ENCODE assay signal across 17 cellular contexts in genomic region chr12:124868252-124868965, GRCh38. TPM values are rescaled to one million over a fixed set of nuclear protein-coding genes. Genes with fewer than 3 reads are reported as not detected.
DNase-seq lines count a peak whose midpoint lies in the region; ATAC-seq, FAIRE-seq and TF ChIP-seq lines count a peak whose summit lies in the region.
"Had no signal": no experiment of that assay in that cellular context is flagged by ENCODE, and none has a peak within 500 bp of the region (broad histone marks: within the 10 kb centered on the region; RNA-seq: fewer than 3 reads in every experiment).

No MANE protein-coding gene starts in this region.

- H3K36me3 Mint-ChIP-seq in neural progenitor cell, result no peaks in the 10 kb centered on the region
- H3K36me3 Mint-ChIP-seq: CD4-positive, alpha-beta memory T cell had no signal

- no peak for TF ChIP-seq EP300 in GM12878 (IDR thresholded peaks at IDR 0.05; ENCODE audit: borderline replicate concordance in 1 of 2, control insufficient read depth in 1 of 2, low read depth in 2 of 2, low read length in 2 of 2)

- CTCF ChIA-PET in GM12878 (lab: Yijun Ruan, JAX), result interaction anchor here (2.4 kb wide), 1 partner anchor 38 kb away, joined by 6 read pairs; no protein-coding TSS in a partner anchor

- SMC1A ChIA-PET in GM12878 (lab: Charles Lee; ENCODE audit: uncharacterized antibody, unreplicated experiment), result no interaction called here

- H3F3A ChIP-seq in neural progenitor cell (ENCODE audit: low read depth), result peaks cover 9% of the 10 kb centered on the region

- peaks cover 6% of the 10 kb centered on the region for H3K9me3 Mint-ChIP-seq in neural progenitor cell
- H3K9me3 Mint-ChIP-seq: activated T-helper 1 cell treated with anti-CD3 and anti-CD28 coated beads, Interleukin-12 subunit alpha, Interleukin-12 subunit beta, Interleukin-2, Interleukin-4 antibody, amounts not matched to agents 30 ng/mL and 10 ng/mL and 1 ng/mL, durations not matched to agents 14 hours and 24 hours and 36 hours; CD4-positive, alpha-beta memory T cell had no signal

- H3K9ac ChIP-seq in GM12878 (ENCODE audit: control insufficient read depth, insufficient read depth, low read length) (no peak overlapping the region), neural progenitor cell (no peak overlapping the region)

- H3K4me1 ChIP-seq in right cardiac atrium (ENCODE audit: control insufficient read depth, insufficient read depth, low read length) (no peaks in the 10 kb centered on the region), GM12878 (ENCODE audit: control insufficient read depth, insufficient read depth, low read length) (peaks cover 15% of the 10 kb centered on the region), neural progenitor cell (peaks cover 21% of the 10 kb centered on the region)
- H3K4me1 ChIP-seq: testis had no signal

- H3K27ac ChIP-seq in right cardiac atrium (ENCODE audit: low read length) (no peak overlapping the region), GM12878 (ENCODE audit: control insufficient read depth, insufficient read depth) (no peak overlapping the region), neural progenitor cell (no peak overlapping the region)
- H3K27ac ChIP-seq: ovary, testis had no signal

- in situ Hi-C loops in GM12878 (cut with MboI), result no loop called here

- TF ChIP-seq POLR2A in GM12878 (IDR thresholded peaks at IDR 0.05; ENCODE audit: low read depth, low read length), result no peak

- H3K9me3 ChIP-seq in right cardiac atrium (ENCODE audit: control insufficient read depth, low read length) (no peaks in the 10 kb centered on the region), GM12878 (replicated peaks; ENCODE audit: control insufficient read depth, insufficient read depth, low read length) (no peaks in the 10 kb centered on the region), neural progenitor cell (ENCODE audit: low read depth) (no peaks in the 10 kb centered on the region)
- H3K9me3 ChIP-seq: ovary, testis had no signal

- H3K4me3 Mint-ChIP-seq in neural progenitor cell, result no peak overlapping the region
- H3K4me3 Mint-ChIP-seq: activated T-helper 1 cell treated with anti-CD3 and anti-CD28 coated beads, Interleukin-12 subunit alpha, Interleukin-12 subunit beta, Interleukin-2, Interleukin-4 antibody, amounts not matched to agents 30 ng/mL and 10 ng/mL and 1 ng/mL, durations not matched to agents 14 hours and 24 hours and 36 hours had no signal

- H4K20me1 ChIP-seq in GM12878 (ENCODE audit: control insufficient read depth, insufficient read depth), result no peaks in the 10 kb centered on the region
- H4K20me1 ChIP-seq in neural progenitor cell (ENCODE audit: low read depth), result no peaks in the 10 kb centered on the region

- H3K4me1 Mint-ChIP-seq in neural progenitor cell, result peaks cover 22% of the 10 kb centered on the region

- POLR2A ChIA-PET in GM12878 (lab: Charles Lee), result interaction anchor here (0.6 kb wide), 1 partner anchor 15 kb away, joined by 4 read pairs; no protein-coding TSS in a partner anchor

- H3K4me2 ChIP-seq in GM12878 (ENCODE audit: control insufficient read depth, insufficient read depth), result no peak overlapping the region; the same call in 1 of the 2 replicates
- no peak overlapping the region for H3K4me2 ChIP-seq in neural progenitor cell

- peak in 1 of 2 donors; percentile 2 for ATAC-seq in right cardiac atrium
- no peak for ATAC-seq in left cardiac atrium
- no peak for ATAC-seq in GM12878
- ATAC-seq in HG02973 (IDR thresholded peaks at IDR 0.05; ENCODE audit: unreplicated experiment), result no peak
- ATAC-seq: activated CD4-positive, CD25-positive, alpha-beta regulatory T cell treated with anti-CD3 and anti-CD28 coated beads, Interleukin-2, amount 50 U/mL, for 24 hours had no signal

- H2AFZ ChIP-seq in GM12878 (ENCODE audit: control insufficient read depth, low read depth, low read length), result peak overlapping the region; percentile 94
- no peak overlapping the region for H2AFZ ChIP-seq in neural progenitor cell (replicated peaks)

- TF ChIP-seq CTCF in GM12878 (IDR thresholded peaks at IDR 0.05 in 2 of 3, conservative IDR thresholded peaks at IDR 0.05 in 1 of 3; ENCODE audit: control insufficient read depth in 2 of 3, extremely low read depth in 1 of 3, insufficient read depth in 1 of 3, low read depth in 3 of 3, low read length in 3 of 3), result no peak
- no peak for TF ChIP-seq CTCF in neural progenitor cell (IDR thresholded peaks at IDR 0.05)

- TF ChIP-seq RAD21 in GM12878 (IDR thresholded peaks at IDR 0.05; ENCODE audit: insufficient read depth, low read depth, low read length), result no peak

- intact Hi-C loops in right cardiac atrium (cut with DNase I), result no loop called here
- intact Hi-C loops in left cardiac atrium (cut with DNase I), result no loop called here
- intact Hi-C loops in GM12878 (cut with micrococcal nuclease; ENCODE audit: unreplicated experiment), result no loop called here

- RAD21 ChIA-PET in GM12878 (lab: Charles Lee; ENCODE audit: unreplicated experiment), result no interaction called here

- H3K79me2 ChIP-seq in GM12878 (ENCODE audit: control insufficient read depth, insufficient read depth, low read length) (peaks cover 3% of the 10 kb centered on the region), neural progenitor cell (ENCODE audit: low read depth) (no peaks in the 10 kb centered on the region)

- H3K36me3 ChIP-seq in GM12878 (ENCODE audit: control insufficient read depth in 2 of 2, insufficient read depth in 2 of 2, low read length in 1 of 2), result no peaks in the 10 kb centered on the region
- no peaks in the 10 kb centered on the region for H3K36me3 ChIP-seq in neural progenitor cell
- H3K36me3 ChIP-seq: ovary had no signal

- H3K27me3 ChIP-seq in right cardiac atrium (ENCODE audit: control insufficient read depth, insufficient read depth) (no peaks in the 10 kb centered on the region), GM12878 (replicated peaks in 1 of 2; ENCODE audit: control insufficient read depth in 2 of 2, insufficient read depth in 2 of 2, low read length in 1 of 2) (no peaks in the 10 kb centered on the region), neural progenitor cell (peaks cover 3% of the 10 kb centered on the region)
- H3K27me3 ChIP-seq: ovary, testis had no signal

- BruUV-seq in GM12878 (replicated peaks; lab: Mats Ljungman, UMichigan), result no TSS peak

- H3K27me3 Mint-ChIP-seq in neural progenitor cell (ENCODE audit: insufficient read depth, low read depth), result peaks cover 7% of the 10 kb centered on the region

- DNase-seq in right cardiac atrium, result peak in 2 of 3 donors; percentile 0 to 48
- DNase-seq in left cardiac atrium, result no peak
- no peak for DNase-seq in GM12878 (ENCODE audit: low read depth, low spot score)
- no peak for DNase-seq in neural progenitor cell (ENCODE audit: low spot score)
- no peak for DNase-seq in NCI-H1048 (lab: John Stamatoyannopoulos, UW)
- no peak for DNase-seq in stimulated activated CD8-positive, alpha-beta memory T cell treated with anti-CD3 and anti-CD28 coated beads, Interleukin-4, amount 100 ng/mL, for 48 hours
- no peak for DNase-seq in GF-D8 (lab: John Stamatoyannopoulos, UW)
- DNase-seq: ACHN; CD4-positive, alpha-beta memory T cell; DMS79 treated with DMSO at 0.1 percent for 48 hours; ovary; stimulated activated CD4-positive, alpha-beta T cell treated with anti-CD3 and anti-CD28 coated beads, Interleukin-2, amount 100 ng/mL, for 48 hours; testis had no signal

- 72% methylated on average over 7 of the region's 7 CpGs for WGBS in right cardiac atrium
- WGBS in GM12878 (ENCODE audit: insufficient coverage, insufficient replicate concordance, low lambda C conversion rate, missing lambda C conversion rate), result 54% methylated on average over 7 of the region's 7 CpGs

- peak overlapping the region; percentile 39 for H3K27ac Mint-ChIP-seq in neural progenitor cell
- H3K27ac Mint-ChIP-seq: activated T-helper 1 cell treated with anti-CD3 and anti-CD28 coated beads, Interleukin-12 subunit alpha, Interleukin-12 subunit beta, Interleukin-2, Interleukin-4 antibody, amounts not matched to agents 30 ng/mL and 10 ng/mL and 1 ng/mL, durations not matched to agents 14 hours and 24 hours and 36 hours; CD4-positive, alpha-beta memory T cell had no signal

- no peak for FAIRE-seq in GM12878 (lab: Jason Lieb, UNC)
- FAIRE-seq: H54 had no signal

- no peak overlapping the region for H3K4me3 ChIP-seq in right cardiac atrium (ENCODE audit: low read length)
- no peak overlapping the region for H3K4me3 ChIP-seq in GM12878
- H3K4me3 ChIP-seq in neural progenitor cell, result no peak overlapping the region
- H3K4me3 ChIP-seq: ovary, testis had no signal

RNA-seq across cellular contexts. Expression of gene SCARB1, which starts 4.7 kb away (rescaled TPM):
- total RNA-seq in right cardiac atrium (10 to 100 TPM; 15.7 to 22.9 (median 20.0) TPM), left cardiac atrium (10 to 100 TPM; 26.2 to 31.3 TPM), GM12878 (2014; rRNA removed) (46.5 and 51.4 TPM in 2 replicates), GM12878 (2014; rRNA removed; fragmentation: Illumina TruSeq; extraction: Trizol) (27.9 and 29.9 TPM in 2 replicates), GM12878 (2021) (102 and 104 TPM in 2 replicates), neural progenitor cell (ENCODE audit: low replicate concordance) (4.3 and 7.8 TPM in 2 replicates)
- polyA plus RNA-seq in right cardiac atrium (17.0 TPM), GM12878 (2011; rRNA removed) (50.6 and 89.3 TPM in 2 replicates), GM12878 (2014; fragmentation: Illumina TruSeq; extraction: Trizol) (66.0 and 78.8 TPM in 2 replicates), GM12878 (2014; fragmentation: Nextera tagmentation; extraction: Ambion mirVana) (1 to 10 TPM in 1 of 2 experiments, under 1 TPM in 1; 0.34 to 3.3 TPM), GM12878 (2014; rRNA removed) (81.4 and 89.5 TPM in 2 replicates), GM12878 (2016; fragmentation: Nextera tagmentation; extraction: Ambion mirVana) (10 to 100 TPM; 62.8 to 63.3 TPM)
- 359 and 403 TPM in 2 replicates for total RNA-seq in GM12878 (2013; cell fraction: nucleolus; rRNA removed)
- 27.3 TPM for polyA plus RNA-seq in GM12878 (2011; ENCODE audit: low read depth)
- 131 and 137 TPM in 2 replicates for polyA plus RNA-seq in GM12878 (2011; cell fraction: cytosol; rRNA removed)
- polyA plus RNA-seq in GM12878 (2011; cell fraction: nucleus; rRNA removed), result 542 and 556 TPM in 2 replicates
- 61.4 and 89.0 TPM in 2 replicates for polyA plus RNA-seq in GM12878 (2012)
- 89.0 and 116 TPM in 2 replicates for polyA minus RNA-seq in GM12878 (2011; rRNA and poly(A)+ RNA removed)
- polyA minus RNA-seq in GM12878 (2011; cell fraction: cytosol; rRNA and poly(A)+ RNA removed), result 31.7 and 37.7 TPM in 2 replicates
- 70.1 and 83.4 TPM in 2 replicates for polyA minus RNA-seq in GM12878 (2011; cell fraction: nucleus; rRNA and poly(A)+ RNA removed)

RNA-seq across cellular contexts. Expression of gene UBC, which starts 46.0 kb away (rescaled TPM):
- total RNA-seq in right cardiac atrium (1,000 to 10,000 TPM; 1,045 to 1,141 (median 1,055) TPM), left cardiac atrium (1,000 to 10,000 TPM in 1 of 2 donors, 100 to 1,000 TPM in 1; 977 to 1,049 TPM), GM12878 (2014; rRNA removed) (883 and 944 TPM in 2 replicates), GM12878 (2014; rRNA removed; fragmentation: Illumina TruSeq; extraction: Trizol) (816 and 821 TPM in 2 replicates), GM12878 (2021) (736 and 799 TPM in 2 replicates), neural progenitor cell (ENCODE audit: low replicate concordance) (857 and 897 TPM in 2 replicates)
- polyA plus RNA-seq in right cardiac atrium (1,140 TPM), GM12878 (2011; rRNA removed) (1,270 and 1,666 TPM in 2 replicates), GM12878 (2014; fragmentation: Illumina TruSeq; extraction: Trizol) (973 and 1,123 TPM in 2 replicates), GM12878 (2014; fragmentation: Nextera tagmentation; extraction: Ambion mirVana) (1,000 to 10,000 TPM in 1 of 2 experiments, 100 to 1,000 TPM in 1; 785 to 1,214 TPM), GM12878 (2014; rRNA removed) (610 and 653 TPM in 2 replicates), GM12878 (2016; fragmentation: Nextera tagmentation; extraction: Ambion mirVana) (100 to 1,000 TPM; 866 to 909 TPM)
- total RNA-seq in GM12878 (2013; cell fraction: nucleolus; rRNA removed), result 329 and 366 TPM in 2 replicates
- 1,550 TPM for polyA plus RNA-seq in GM12878 (2011; ENCODE audit: low read depth)
- polyA plus RNA-seq in GM12878 (2011; cell fraction: cytosol; rRNA removed), result 1,638 and 1,774 TPM in 2 replicates
- polyA plus RNA-seq in GM12878 (2011; cell fraction: nucleus; rRNA removed), result 1,319 and 1,377 TPM in 2 replicates
- 962 and 1,441 TPM in 2 replicates for polyA plus RNA-seq in GM12878 (2012)
- 980 and 1,147 TPM in 2 replicates for polyA minus RNA-seq in GM12878 (2011; rRNA and poly(A)+ RNA removed)
- 232 and 279 TPM in 2 replicates for polyA minus RNA-seq in GM12878 (2011; cell fraction: cytosol; rRNA and poly(A)+ RNA removed)
- 143 and 182 TPM in 2 replicates for polyA minus RNA-seq in GM12878 (2011; cell fraction: nucleus; rRNA and poly(A)+ RNA removed)

Comparison
In these comparisons a context has a peak if more than half of its experiments do, and no peak if none do; other contexts are left out.
1. DNase-seq: peak in right cardiac atrium (2 of 3); none in left cardiac atrium (single experiment), GM12878 (single experiment), neural progenitor cell (single experiment), NCI-H1048 (single experiment), stimulated activated CD8-positive, alpha-beta memory T cell treated with anti-CD3 and anti-CD28 coated beads, Interleukin-4, amount 100 ng/mL, for 48 hours (single experiment) and GF-D8 (single experiment).